ENCODE assay signal across 9 cellular contexts in the genomic region with DNA sequence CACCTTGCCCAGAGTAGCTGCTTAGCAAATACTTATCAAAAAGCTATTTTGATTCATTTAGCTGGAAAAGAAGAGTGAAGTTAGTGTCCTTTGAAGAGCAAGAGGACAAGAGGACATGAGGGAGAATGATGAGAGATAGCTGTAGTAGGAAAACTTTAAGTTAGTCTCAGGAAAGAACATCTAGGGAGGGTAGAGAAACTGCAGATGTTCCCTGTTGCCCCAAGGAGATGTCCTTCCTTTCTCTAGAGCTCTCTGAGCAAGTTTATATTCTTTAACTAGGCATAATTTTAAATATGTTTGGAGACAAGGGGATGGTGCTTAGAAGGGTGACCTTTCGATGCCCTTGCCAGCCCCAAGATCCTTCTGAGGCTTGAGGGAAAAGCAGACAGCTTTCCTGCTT.
"Had no signal": no experiment of that assay in that cellular context is flagged by ENCODE, and none has a peak within 500 bp of the region (broad histone marks: within the 10 kb centered on the region; RNA-seq: fewer than 3 reads in every experiment).

No MANE protein-coding gene starts in this region.

- H3K9me3 ChIP-seq: thoracic aorta had no signal

- H3K27me3 ChIP-seq: left lung, sigmoid colon had no signal

- H3K4me1 ChIP-seq: left lung had no signal

- H3K27ac ChIP-seq: left lung, thoracic aorta had no signal

- H3K4me3 ChIP-seq: left lung, sigmoid colon, thoracic aorta had no signal

- DNase-seq: activated B cell treated with CpG ODN at 0.5 μM for 24 hours; activated CD4-positive, alpha-beta T cell treated with anti-CD3 and anti-CD28 coated beads, Interleukin-2, amount 10 ng/mL, durations not matched to agents 24 days and 14 days; activated naive CD4-positive, alpha-beta T cell; left lung; midbrain; naive B cell; sigmoid colon; stimulated activated CD4-positive, alpha-beta T cell treated with anti-CD3 and anti-CD28 coated beads, Interleukin-4, amount 100 ng/mL, for 24 hours had no signal

- ATAC-seq: left lung had no signal

- H3K36me3 ChIP-seq: left lung, sigmoid colon, thoracic aorta had no signal
